In the genomic region with DNA sequence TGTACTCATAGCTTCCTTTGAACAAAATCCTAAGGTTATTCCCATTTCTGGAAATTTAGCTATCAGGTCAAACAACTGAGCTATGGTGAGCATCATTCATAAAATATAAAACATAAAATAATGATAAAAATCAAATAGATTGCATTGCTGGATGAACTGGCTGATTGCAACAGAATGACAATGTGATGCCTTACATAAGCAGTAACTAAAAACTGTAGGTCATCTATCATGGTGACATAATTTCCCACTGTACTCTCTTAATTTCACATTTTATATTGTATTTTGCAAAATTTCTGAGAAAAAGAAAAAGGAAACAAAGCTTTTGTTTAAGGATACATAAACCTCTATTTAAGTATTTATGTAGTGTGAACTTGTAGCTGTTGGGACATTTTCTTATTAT, we compare ENCODE assay signal across 17 cellular contexts. TPM values are rescaled to one million over a fixed set of nuclear protein-coding genes. Genes with fewer than 3 reads are reported as not detected.
"Had no signal": no experiment of that assay in that cellular context is flagged by ENCODE, and none has a peak within 500 bp of the region (broad histone marks: within the 10 kb centered on the region; RNA-seq: fewer than 3 reads in every experiment).

No MANE protein-coding gene starts in this region.

- ATAC-seq: heart left ventricle, mucosa of descending colon, pancreas, right cardiac atrium had no signal

- FAIRE-seq: frontal cortex, pancreas, small intestine, urothelium cell line had no signal

- H3K4me3 ChIP-seq: dorsolateral prefrontal cortex, heart left ventricle, mucosa of descending colon, pancreas, stomach had no signal

- H3K27ac ChIP-seq: dorsolateral prefrontal cortex, heart left ventricle, pancreas, stomach had no signal

- H3K36me3 ChIP-seq: heart left ventricle, pancreas, stomach had no signal

- H3K9me3 ChIP-seq: heart left ventricle, mucosa of descending colon, pancreas, stomach had no signal

- DNase-seq: cortex of kidney; dorsolateral prefrontal cortex; effector CD8-positive, alpha-beta T cell; heart left ventricle; hippocampal formation; kidney glomerular epithelial cell; mammary epithelial cell; mucosa of descending colon; occipital lobe; pancreas; right cardiac atrium; small intestine; stimulated activated CD4-positive, alpha-beta T cell treated with anti-CD3 and anti-CD28 coated beads, Interleukin-12 subunit alpha, Interleukin-12 subunit beta, amount 100 ng/mL, for 4 hours; stimulated activated naive CD4-positive, alpha-beta T cell; stomach had no signal

- H3K27me3 ChIP-seq: pancreas had no signal

RNA-seq across cellular contexts. Expression of a gene that starts 4.6 kb away (rescaled TPM):
- total RNA-seq: mammary epithelial cell had no signal
- polyA plus RNA-seq: mammary epithelial cell had no signal
